Comparison of ENCODE assay signal across 1 cellular context in the genomic region with DNA sequence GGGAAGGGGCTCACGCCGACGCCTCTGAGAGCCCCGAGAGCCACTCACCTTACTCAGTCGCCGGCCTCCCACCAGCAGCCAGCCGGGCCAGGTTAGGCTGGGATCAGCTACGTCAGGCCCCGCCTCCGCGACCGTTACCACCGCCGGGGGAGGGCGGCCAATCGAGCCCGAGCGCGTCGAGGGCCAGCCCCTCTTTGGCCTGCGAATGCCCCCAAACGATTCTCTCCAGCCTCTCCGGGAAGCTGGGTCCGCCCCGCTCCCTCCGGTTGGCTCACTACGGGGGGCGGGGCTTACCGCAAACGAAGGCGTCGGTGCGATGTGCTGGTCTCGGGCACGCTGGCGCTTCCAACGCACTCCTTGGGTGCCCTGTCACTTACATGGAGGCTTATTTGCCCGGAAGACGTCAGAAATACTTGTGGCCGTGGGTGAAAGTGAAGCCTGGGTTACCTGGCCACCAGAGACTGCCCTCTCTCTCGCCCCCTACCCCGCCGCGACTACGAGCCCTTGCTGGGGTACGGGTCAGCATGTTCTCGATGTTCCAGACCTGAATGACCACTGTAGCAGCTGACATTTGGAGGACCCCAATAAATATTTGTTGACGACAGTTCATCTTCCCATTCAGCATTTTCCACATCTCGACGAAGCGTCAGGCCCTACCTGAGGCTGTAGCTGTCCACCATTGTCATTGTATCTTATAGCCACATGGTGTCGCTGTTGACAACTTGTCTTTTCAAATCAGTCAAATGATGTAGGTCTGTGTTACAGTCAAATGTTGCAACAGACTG.
A peak's percentile ranks its signal among the peaks of the same experiment; 100 is the strongest.
TF ChIP-seq lines count a peak whose summit lies in the region.

Gene CEP70 (minus strand): TSS at position 111 of the 785 bp plus-strand sequence. CDS start 21,333 bp downstream, outside the sequence.

TF ChIP-seq in K562, 482 proteins besides CTCF, POLR2A, EP300 and RAD21 (continued from another document and continues in another):
- TF ChIP-seq, protein P1, sequence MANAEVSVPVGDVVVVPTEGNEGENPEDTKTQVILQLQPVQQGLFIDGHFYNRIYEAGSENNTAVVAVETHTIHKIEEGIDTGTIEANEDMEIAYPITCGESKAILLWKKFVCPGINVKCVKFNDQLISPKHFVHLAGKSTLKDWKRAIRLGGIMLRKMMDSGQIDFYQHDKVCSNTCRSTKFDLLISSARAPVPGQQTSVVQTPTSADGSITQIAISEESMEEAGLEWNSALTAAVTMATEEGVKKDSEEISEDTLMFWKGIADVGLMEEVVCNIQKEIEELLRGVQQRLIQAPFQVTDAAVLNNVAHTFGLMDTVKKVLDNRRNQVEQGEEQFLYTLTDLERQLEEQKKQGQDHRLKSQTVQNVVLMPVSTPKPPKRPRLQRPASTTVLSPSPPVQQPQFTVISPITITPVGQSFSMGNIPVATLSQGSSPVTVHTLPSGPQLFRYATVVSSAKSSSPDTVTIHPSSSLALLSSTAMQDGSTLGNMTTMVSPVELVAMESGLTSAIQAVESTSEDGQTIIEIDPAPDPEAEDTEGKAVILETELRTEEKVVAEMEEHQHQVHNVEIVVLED (CRISPR knock-in tag; IDR thresholded peaks at IDR 0.05), result peak; percentile 52; the same call in 1 of the 2 replicates
- TF ChIP-seq PTRF (tag; IDR thresholded peaks at IDR 0.05) (no peak), CEBPB (tag; IDR thresholded peaks at IDR 0.05) (peak; percentile 97), HMBOX1 (IDR thresholded peaks at IDR 0.05) (0 out of 2 replicates have a peak, but pooled peaks have one; percentile 35), ZBTB7A (IDR thresholded peaks at IDR 0.05; ENCODE audit: borderline replicate concordance, control insufficient read depth, low read depth, low read length) (peak; percentile 87), GABPA (tag; conservative IDR thresholded peaks at IDR 0.05; ENCODE audit: low read depth) (no peak), CREM (IDR thresholded peaks at IDR 0.05; ENCODE audit: low read depth) (peak; percentile 88), EP400 (IDR thresholded peaks at IDR 0.05) (peak; percentile 71), PPARD (CRISPR knock-in tag; IDR thresholded peaks at IDR 0.05) (no peak), IRF1 (CRISPR knock-in tag; IDR thresholded peaks at IDR 0.05; ENCODE audit: borderline replicate concordance) (no peak), GABPB1 (CRISPR knock-in tag; IDR thresholded peaks at IDR 0.05) (peak; percentile 76), MYC (IDR thresholded peaks at IDR 0.05; ENCODE audit: low read depth, low read length) (no peak), MYC (CRISPR knock-in tag; IDR thresholded peaks at IDR 0.05; ENCODE audit: borderline replicate concordance, low read depth) (no peak), BHLHE40 (IDR thresholded peaks at IDR 0.05; ENCODE audit: low read length) (0 out of 2 replicates have a peak, but pooled peaks have one; percentile 14), GATA2 (CRISPR knock-in tag; IDR thresholded peaks at IDR 0.05) (no peak), ZC3H4 (CRISPR knock-in tag; IDR thresholded peaks at IDR 0.05; ENCODE audit: borderline replicate concordance) (peak; percentile 88; the same call in 1 of the 2 replicates), MGA (IDR thresholded peaks at IDR 0.05) (peak; percentile 95), L3MBTL2 (IDR thresholded peaks at IDR 0.05) (peak; percentile 96), ZNF445 (CRISPR knock-in tag; IDR thresholded peaks at IDR 0.05; ENCODE audit: low read depth) (no peak), NFRKB (IDR thresholded peaks at IDR 0.05; ENCODE audit: low read depth) (peak; percentile 53; the same call in 1 of the 2 replicates), CBX1 (IDR thresholded peaks at IDR 0.05; ENCODE audit: low read depth) (no peak)
- TF ChIP-seq, protein P2, sequence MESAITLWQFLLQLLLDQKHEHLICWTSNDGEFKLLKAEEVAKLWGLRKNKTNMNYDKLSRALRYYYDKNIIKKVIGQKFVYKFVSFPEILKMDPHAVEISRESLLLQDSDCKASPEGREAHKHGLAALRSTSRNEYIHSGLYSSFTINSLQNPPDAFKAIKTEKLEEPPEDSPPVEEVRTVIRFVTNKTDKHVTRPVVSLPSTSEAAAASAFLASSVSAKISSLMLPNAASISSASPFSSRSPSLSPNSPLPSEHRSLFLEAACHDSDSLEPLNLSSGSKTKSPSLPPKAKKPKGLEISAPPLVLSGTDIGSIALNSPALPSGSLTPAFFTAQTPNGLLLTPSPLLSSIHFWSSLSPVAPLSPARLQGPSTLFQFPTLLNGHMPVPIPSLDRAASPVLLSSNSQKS (CRISPR knock-in tag; IDR thresholded peaks at IDR 0.05), result no peak
- TF ChIP-seq, protein P3, sequence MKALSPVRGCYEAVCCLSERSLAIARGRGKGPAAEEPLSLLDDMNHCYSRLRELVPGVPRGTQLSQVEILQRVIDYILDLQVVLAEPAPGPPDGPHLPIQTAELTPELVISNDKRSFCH (CRISPR knock-in tag; IDR thresholded peaks at IDR 0.05), result no peak
- TF ChIP-seq, protein P3 (tag; IDR thresholded peaks at IDR 0.05), result peak; percentile 64; the same call in 1 of the 2 replicates
- TF ChIP-seq, protein P4, sequence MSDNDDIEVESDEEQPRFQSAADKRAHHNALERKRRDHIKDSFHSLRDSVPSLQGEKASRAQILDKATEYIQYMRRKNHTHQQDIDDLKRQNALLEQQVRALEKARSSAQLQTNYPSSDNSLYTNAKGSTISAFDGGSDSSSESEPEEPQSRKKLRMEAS (CRISPR knock-in tag; IDR thresholded peaks at IDR 0.05), result peak; percentile 78
- TF ChIP-seq, protein P5, sequence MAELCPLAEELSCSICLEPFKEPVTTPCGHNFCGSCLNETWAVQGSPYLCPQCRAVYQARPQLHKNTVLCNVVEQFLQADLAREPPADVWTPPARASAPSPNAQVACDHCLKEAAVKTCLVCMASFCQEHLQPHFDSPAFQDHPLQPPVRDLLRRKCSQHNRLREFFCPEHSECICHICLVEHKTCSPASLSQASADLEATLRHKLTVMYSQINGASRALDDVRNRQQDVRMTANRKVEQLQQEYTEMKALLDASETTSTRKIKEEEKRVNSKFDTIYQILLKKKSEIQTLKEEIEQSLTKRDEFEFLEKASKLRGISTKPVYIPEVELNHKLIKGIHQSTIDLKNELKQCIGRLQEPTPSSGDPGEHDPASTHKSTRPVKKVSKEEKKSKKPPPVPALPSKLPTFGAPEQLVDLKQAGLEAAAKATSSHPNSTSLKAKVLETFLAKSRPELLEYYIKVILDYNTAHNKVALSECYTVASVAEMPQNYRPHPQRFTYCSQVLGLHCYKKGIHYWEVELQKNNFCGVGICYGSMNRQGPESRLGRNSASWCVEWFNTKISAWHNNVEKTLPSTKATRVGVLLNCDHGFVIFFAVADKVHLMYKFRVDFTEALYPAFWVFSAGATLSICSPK (IDR thresholded peaks at IDR 0.05; ENCODE audit: borderline replicate concordance), result no peak
- TF ChIP-seq, protein P6, sequence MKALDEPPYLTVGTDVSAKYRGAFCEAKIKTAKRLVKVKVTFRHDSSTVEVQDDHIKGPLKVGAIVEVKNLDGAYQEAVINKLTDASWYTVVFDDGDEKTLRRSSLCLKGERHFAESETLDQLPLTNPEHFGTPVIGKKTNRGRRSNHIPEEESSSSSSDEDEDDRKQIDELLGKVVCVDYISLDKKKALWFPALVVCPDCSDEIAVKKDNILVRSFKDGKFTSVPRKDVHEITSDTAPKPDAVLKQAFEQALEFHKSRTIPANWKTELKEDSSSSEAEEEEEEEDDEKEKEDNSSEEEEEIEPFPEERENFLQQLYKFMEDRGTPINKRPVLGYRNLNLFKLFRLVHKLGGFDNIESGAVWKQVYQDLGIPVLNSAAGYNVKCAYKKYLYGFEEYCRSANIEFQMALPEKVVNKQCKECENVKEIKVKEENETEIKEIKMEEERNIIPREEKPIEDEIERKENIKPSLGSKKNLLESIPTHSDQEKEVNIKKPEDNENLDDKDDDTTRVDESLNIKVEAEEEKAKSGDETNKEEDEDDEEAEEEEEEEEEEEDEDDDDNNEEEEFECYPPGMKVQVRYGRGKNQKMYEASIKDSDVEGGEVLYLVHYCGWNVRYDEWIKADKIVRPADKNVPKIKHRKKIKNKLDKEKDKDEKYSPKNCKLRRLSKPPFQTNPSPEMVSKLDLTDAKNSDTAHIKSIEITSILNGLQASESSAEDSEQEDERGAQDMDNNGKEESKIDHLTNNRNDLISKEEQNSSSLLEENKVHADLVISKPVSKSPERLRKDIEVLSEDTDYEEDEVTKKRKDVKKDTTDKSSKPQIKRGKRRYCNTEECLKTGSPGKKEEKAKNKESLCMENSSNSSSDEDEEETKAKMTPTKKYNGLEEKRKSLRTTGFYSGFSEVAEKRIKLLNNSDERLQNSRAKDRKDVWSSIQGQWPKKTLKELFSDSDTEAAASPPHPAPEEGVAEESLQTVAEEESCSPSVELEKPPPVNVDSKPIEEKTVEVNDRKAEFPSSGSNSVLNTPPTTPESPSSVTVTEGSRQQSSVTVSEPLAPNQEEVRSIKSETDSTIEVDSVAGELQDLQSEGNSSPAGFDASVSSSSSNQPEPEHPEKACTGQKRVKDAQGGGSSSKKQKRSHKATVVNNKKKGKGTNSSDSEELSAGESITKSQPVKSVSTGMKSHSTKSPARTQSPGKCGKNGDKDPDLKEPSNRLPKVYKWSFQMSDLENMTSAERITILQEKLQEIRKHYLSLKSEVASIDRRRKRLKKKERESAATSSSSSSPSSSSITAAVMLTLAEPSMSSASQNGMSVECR (CRISPR knock-in tag; IDR thresholded peaks at IDR 0.05), result peak; percentile 42
